11 cellular contexts compared by ENCODE assay signal in the genomic region with DNA sequence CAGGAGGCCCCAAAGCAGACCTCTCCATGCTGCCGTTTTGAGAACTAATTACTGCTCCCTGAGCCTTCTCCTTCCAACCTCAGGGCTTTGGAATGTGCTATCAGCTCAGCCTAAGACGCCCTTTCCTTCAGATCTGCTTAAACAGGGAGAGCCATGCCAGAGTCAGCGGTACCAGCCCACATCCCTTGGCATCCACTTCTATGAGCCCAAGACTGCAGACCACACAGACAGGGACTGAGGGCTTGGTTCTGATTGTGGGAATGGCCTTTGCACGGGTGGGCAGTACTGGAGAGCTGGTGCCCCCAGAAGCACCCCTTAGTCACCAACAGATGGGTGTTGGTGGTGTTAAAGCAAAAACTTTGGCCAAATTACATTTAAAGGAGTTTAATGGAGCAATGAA.
"Had no signal": no experiment of that assay in that cellular context is flagged by ENCODE, and none has a peak within 500 bp of the region (broad histone marks: within the 10 kb centered on the region; RNA-seq: fewer than 3 reads in every experiment).

No MANE protein-coding gene starts in this region.

- DNase-seq: NCI-H1092, NCI-H1417 treated with DMSO at 0.1 percent for 48 hours, NCI-H187, NCI-H2029 treated with DMSO at 0.1 percent for 48 hours, NCI-H2171 treated with DMSO at 0.1 percent for 48 hours, NCI-H774, Right ventricle myocardium superior, SIG-M5 had no signal

- H3K36me3 ChIP-seq: SJSA1 had no signal

- H3K27ac ChIP-seq: HL-60, SJSA1, SK-N-MC had no signal

- H3K4me3 ChIP-seq: SJSA1, SK-N-MC had no signal

- H3K9me3 ChIP-seq: SJSA1 had no signal
